In genomic region chr5:153135416-153135815, GRCh38 we compare ENCODE assay signal across 28 cellular contexts.
DNase-seq lines count a peak whose midpoint lies in the region; ATAC-seq, FAIRE-seq and TF ChIP-seq lines count a peak whose summit lies in the region.
"Had no signal": no experiment of that assay in that cellular context is flagged by ENCODE, and none has a peak within 500 bp of the region (broad histone marks: within the 10 kb centered on the region; RNA-seq: fewer than 3 reads in every experiment).

No MANE protein-coding gene starts in this region.

- no peak for ATAC-seq in left lobe of liver
- ATAC-seq in GM18868 (IDR thresholded peaks at IDR 0.05; ENCODE audit: unreplicated experiment): no peak
- ATAC-seq: A549; CD8-positive, alpha-beta T cell; effector memory CD8-positive, alpha-beta T cell; esophagus mucosa had no signal

- H3K27ac ChIP-seq in astrocyte (ENCODE audit: low read depth, low read length): no peak overlapping the region
- no peak overlapping the region for H3K27ac ChIP-seq in colonic mucosa
- H3K27ac ChIP-seq: A549, thoracic aorta had no signal

- H3K36me3 ChIP-seq in astrocyte (ENCODE audit: insufficient read depth, low read length) (no peaks in the 10 kb centered on the region), kidney epithelial cell (ENCODE audit: control insufficient read depth, insufficient read depth, low read length) (no peaks in the 10 kb centered on the region), colonic mucosa (no peaks in the 10 kb centered on the region)
- H3K36me3 ChIP-seq: thoracic aorta had no signal

- H4K20me1 ChIP-seq in astrocyte (ENCODE audit: insufficient read depth, low read length): no peaks in the 10 kb centered on the region

- H3K79me2 ChIP-seq in astrocyte (ENCODE audit: insufficient read depth, low read length): no peaks in the 10 kb centered on the region

- H3K9me3 Mint-ChIP-seq in astrocyte (ENCODE audit: unreplicated experiment): peaks cover 2% of the 10 kb centered on the region
- H3K9me3 Mint-ChIP-seq: activated CD4-positive, alpha-beta T cell treated with anti-CD3 and anti-CD28 coated beads, Interleukin-2, amount 10 ng/mL, durations not matched to agents 7 days and 5 days; stimulated activated naive CD8-positive, alpha-beta T cell treated with anti-CD3 and anti-CD28 coated beads, Interleukin-15, Interleukin-2, amounts not matched to agents 100 ng/mL and 50 ng/mL, for 24 hours had no signal

- H3K4me3 ChIP-seq in astrocyte (ENCODE audit: insufficient read depth, low read depth, low read length) (no peak overlapping the region), kidney epithelial cell (ENCODE audit: low read depth, low read length) (no peak overlapping the region), colonic mucosa (no peak overlapping the region)
- H3K4me3 ChIP-seq: A549, thoracic aorta had no signal

- H3K4me2 ChIP-seq in astrocyte (ENCODE audit: low read length): peak overlapping the region; percentile 23
- H3K4me2 ChIP-seq: A549 had no signal

- H3K27me3 Mint-ChIP-seq in astrocyte (ENCODE audit: low read depth, unreplicated experiment): no peaks in the 10 kb centered on the region
- H3K27me3 Mint-ChIP-seq: activated CD4-positive, alpha-beta T cell treated with anti-CD3 and anti-CD28 coated beads, Interleukin-2, amount 10 ng/mL, durations not matched to agents 7 days and 5 days; B cell; effector memory CD8-positive, alpha-beta T cell; stimulated activated naive CD8-positive, alpha-beta T cell treated with anti-CD3 and anti-CD28 coated beads, Interleukin-15, Interleukin-2, amounts not matched to agents 100 ng/mL and 50 ng/mL, for 24 hours had no signal

- peaks cover 4% of the 10 kb centered on the region for H3K4me1 ChIP-seq in astrocyte (ENCODE audit: insufficient read depth, low read length)
- no peaks in the 10 kb centered on the region for H3K4me1 ChIP-seq in colonic mucosa
- H3K4me1 ChIP-seq: A549 had no signal

- intact Hi-C loops in colonic mucosa (cut with DNase I): no loop called here

- DNase-seq in A172 (ENCODE audit: low spot score): peak; percentile 59
- peak; percentile 76 for DNase-seq in HT1080 (ENCODE audit: low read depth)
- peak; percentile 56 for DNase-seq in astrocyte (ENCODE audit: low read depth)
- DNase-seq in kidney epithelial cell (ENCODE audit: low read depth): no peak
- no peak for DNase-seq in left lobe of liver (ENCODE audit: low spot score)
- DNase-seq in colonic mucosa: no peak
- DNase-seq in T-helper 1 cell: no peak
- DNase-seq: activated CD4-positive, alpha-beta T cell treated with anti-CD3 and anti-CD28 coated beads, Interleukin-2, amount 10 ng/mL, durations not matched to agents 7 days and 5 days; activated naive CD4-positive, alpha-beta T cell; activated T-cell treated with anti-CD3 and anti-CD28 coated beads, Interleukin-2, amount 50 U/mL, for 48 hours; CD8-positive, alpha-beta T cell; cortex of kidney; DMS 273 treated with DMSO at 0.1 percent for 48 hours; effector memory CD8-positive, alpha-beta T cell; NCI-H1417; NCI-H2081; NCI-H345; NCI-H748 treated with DMSO at 0.1 percent for 48 hours; RPMI8226; small intestine; T-helper 9 cell had no signal

- no peaks in the 10 kb centered on the region for H3K9me3 ChIP-seq in astrocyte (ENCODE audit: insufficient read depth, low read depth, low read length)
- H3K9me3 ChIP-seq in colonic mucosa: no peaks in the 10 kb centered on the region
- H3K9me3 ChIP-seq: A549, thoracic aorta had no signal

- TF ChIP-seq CTCF in astrocyte (IDR thresholded peaks at IDR 0.05; ENCODE audit: insufficient read depth, low read depth, low read length) (peak; percentile 12), kidney epithelial cell (IDR thresholded peaks at IDR 0.05; ENCODE audit: insufficient read depth, low read length, poor library complexity, severe bottlenecking) (peak; percentile 2), colonic mucosa (IDR thresholded peaks at IDR 0.05) (no peak)

- H3K4me3 Mint-ChIP-seq in astrocyte (ENCODE audit: unreplicated experiment): no peak overlapping the region
- H3K4me3 Mint-ChIP-seq: activated CD4-positive, alpha-beta T cell treated with anti-CD3 and anti-CD28 coated beads, Interleukin-2, amount 10 ng/mL, durations not matched to agents 7 days and 5 days; B cell; CD8-positive, alpha-beta T cell; effector memory CD8-positive, alpha-beta T cell; stimulated activated naive CD8-positive, alpha-beta T cell treated with anti-CD3 and anti-CD28 coated beads, Interleukin-15, Interleukin-2, amounts not matched to agents 100 ng/mL and 50 ng/mL, for 24 hours had no signal

- H3K27ac Mint-ChIP-seq in astrocyte (ENCODE audit: unreplicated experiment): no peak overlapping the region
- H3K27ac Mint-ChIP-seq: activated CD4-positive, alpha-beta T cell treated with anti-CD3 and anti-CD28 coated beads, Interleukin-2, amount 10 ng/mL, durations not matched to agents 7 days and 5 days; B cell; CD8-positive, alpha-beta T cell; effector memory CD8-positive, alpha-beta T cell; stimulated activated naive CD8-positive, alpha-beta T cell treated with anti-CD3 and anti-CD28 coated beads, Interleukin-15, Interleukin-2, amounts not matched to agents 100 ng/mL and 50 ng/mL, for 24 hours had no signal

- no peak overlapping the region for H2AFZ ChIP-seq in astrocyte (ENCODE audit: low read depth, low read length)

- H3K27me3 ChIP-seq in astrocyte (ENCODE audit: insufficient read depth, low read length): no peaks in the 10 kb centered on the region
- no peaks in the 10 kb centered on the region for H3K27me3 ChIP-seq in kidney epithelial cell (ENCODE audit: control insufficient read depth, insufficient read depth, low read length)
- no peaks in the 10 kb centered on the region for H3K27me3 ChIP-seq in colonic mucosa

- H3K4me1 Mint-ChIP-seq in astrocyte (ENCODE audit: low read depth, unreplicated experiment): peaks cover 7% of the 10 kb centered on the region
- H3K4me1 Mint-ChIP-seq: activated CD4-positive, alpha-beta T cell treated with anti-CD3 and anti-CD28 coated beads, Interleukin-2, amount 10 ng/mL, durations not matched to agents 7 days and 5 days; B cell had no signal

- H3K36me3 Mint-ChIP-seq in astrocyte (ENCODE audit: low read depth, unreplicated experiment): no peaks in the 10 kb centered on the region
- H3K36me3 Mint-ChIP-seq: CD8-positive, alpha-beta T cell had no signal

- no peak for FAIRE-seq in astrocyte (lab: Jason Lieb, UNC)
- FAIRE-seq: A549, frontal cortex, small intestine had no signal

- H3K9ac ChIP-seq in astrocyte (ENCODE audit: low read length) (no peak overlapping the region), colonic mucosa (ENCODE audit: low read depth in 2 of 2, low read length in 2 of 2) (no peak overlapping the region)

Comparison
In these comparisons a context has a peak if more than half of its experiments do, and no peak if none do; other contexts are left out.
1. DNase-seq: peak in A172 (single experiment), HT1080 (single experiment) and astrocyte (single experiment); none in kidney epithelial cell (single experiment), left lobe of liver (single experiment), colonic mucosa (single experiment) and T-helper 1 cell (0 of 5).